Comparison of ENCODE assay signal across 8 cellular contexts in genomic region chr10:25015927-25016348, GRCh38. TPM values are rescaled to one million over a fixed set of nuclear protein-coding genes. Genes with fewer than 3 reads are reported as not detected.
DNase-seq lines count a peak whose midpoint lies in the region; ATAC-seq and TF ChIP-seq lines count a peak whose summit lies in the region.

A gene with protein sequence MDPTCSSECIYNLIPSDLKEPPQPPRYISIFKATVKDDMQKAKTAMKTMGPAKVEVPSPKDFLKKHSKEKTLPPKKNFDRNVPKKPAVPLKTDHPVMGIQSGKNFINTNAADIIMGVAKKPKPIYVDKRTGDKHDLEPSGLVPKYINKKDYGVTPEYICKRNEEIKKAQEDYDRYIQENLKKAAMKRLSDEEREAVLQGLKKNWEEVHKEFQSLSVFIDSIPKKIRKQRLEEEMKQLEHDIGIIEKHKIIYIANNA (minus strand): TSS chr10:25016158. CDS start chr10:25015936, 222 bp downstream.

- DNase-seq in AG08395 (ENCODE audit: low spot score) (peak; percentile 91), NCI-H345 (lab: John Stamatoyannopoulos, UW) (peak; percentile 82), iris pigment epithelial cell (ENCODE audit: low read depth) (peak; percentile 92), spleen (peak; percentile 95)
- DNase-seq in activated CD4-positive, CD25-positive, alpha-beta regulatory T cell treated with anti-CD3 and anti-CD28 coated beads, Interleukin-2, amount 50 U/mL, for 16 hours (ENCODE audit: low read depth, low spot score) = peak; percentile 87
- peak; percentile 94 for DNase-seq in central memory CD4-positive, alpha-beta T cell

- no peaks in the 10 kb centered on the region for H3K36me3 ChIP-seq in spleen

- intact Hi-C loops in spleen (cut with DNase I; ENCODE audit: low total_unique reads) = loop anchor here (10.0 kb wide), 1 partner anchor 291 kb away; the partner anchor contains the start of gene ARHGAP21

- no peak for TF ChIP-seq CTCF in spleen (IDR thresholded peaks at IDR 0.05 in 8 of 11, conservative IDR thresholded peaks at IDR 0.05 in 3 of 11)

- H3K27ac ChIP-seq in spleen = peak within 1 kb of the TSS; percentile 88 to 93 (median 90)

- H3K4me3 ChIP-seq in spleen = peak within 1 kb of the TSS; percentile 71 to 91 (median 80)

- H3K4me1 ChIP-seq in spleen = peaks cover 7 to 26% (median 18%) of the 10 kb centered on the region in 6 donors

- 0 to 1% (median 1%) methylated on average over 15 of the region's 15 CpGs for WGBS in spleen, 5 donors

- no peaks in the 10 kb centered on the region for H3K27me3 ChIP-seq in spleen (replicated peaks in 1 of 7)

- ATAC-seq in GM19035 (IDR thresholded peaks at IDR 0.05; ENCODE audit: unreplicated experiment) = peak; percentile 71
- peak; percentile 71 for ATAC-seq in HG03342 (IDR thresholded peaks at IDR 0.05; ENCODE audit: unreplicated experiment)

- H3K9me3 ChIP-seq in spleen = no peaks in the 10 kb centered on the region

- no peak for TF ChIP-seq POLR2A in spleen (IDR thresholded peaks at IDR 0.05)

RNA-seq across cellular contexts. Expression of the gene that starts here (rescaled TPM):
- total RNA-seq in spleen = 1 to 10 TPM in 1 of 7 donors, under 1 TPM in 3, not detected in 3; 0.32 to 1.1 (median 0.59) TPM
- polyA plus RNA-seq in spleen = under 1 TPM; 0.03 to 0.22 (median 0.15) TPM

Comparison
In these comparisons a context has a peak if more than half of its experiments do, and no peak if none do; other contexts are left out.
1. Peak in every context shown above with its lines: DNase-seq, ATAC-seq, H3K4me3 ChIP-seq and H3K27ac ChIP-seq.